In the genomic region with DNA sequence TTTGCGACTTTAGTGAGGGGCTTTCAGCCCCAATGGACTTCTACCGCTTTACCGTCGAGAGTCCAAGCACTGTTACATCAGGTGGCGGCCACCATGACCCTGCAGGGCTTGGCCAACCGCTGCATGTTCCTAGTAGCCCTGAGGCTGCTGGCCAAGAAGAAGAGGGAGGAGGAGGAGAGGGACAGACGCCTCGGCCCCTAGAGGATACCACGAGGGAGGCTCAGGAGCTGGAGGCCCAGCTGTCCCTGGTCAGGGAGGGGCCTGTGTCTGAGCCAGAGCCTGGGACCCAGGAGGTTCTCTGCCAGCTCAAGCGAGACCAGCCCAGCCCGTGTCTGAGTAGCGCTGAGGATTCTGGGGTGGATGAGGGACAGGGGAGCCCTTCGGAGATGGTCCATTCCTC, we compare ENCODE assay signal across 1 cellular context.
TF ChIP-seq lines count a peak whose summit lies in the region.

No MANE protein-coding gene starts in this region.

TF ChIP-seq in GM23338, 12 proteins besides CTCF, POLR2A, EP300 and RAD21 (continued from another document):
- TF ChIP-seq, protein P1, sequence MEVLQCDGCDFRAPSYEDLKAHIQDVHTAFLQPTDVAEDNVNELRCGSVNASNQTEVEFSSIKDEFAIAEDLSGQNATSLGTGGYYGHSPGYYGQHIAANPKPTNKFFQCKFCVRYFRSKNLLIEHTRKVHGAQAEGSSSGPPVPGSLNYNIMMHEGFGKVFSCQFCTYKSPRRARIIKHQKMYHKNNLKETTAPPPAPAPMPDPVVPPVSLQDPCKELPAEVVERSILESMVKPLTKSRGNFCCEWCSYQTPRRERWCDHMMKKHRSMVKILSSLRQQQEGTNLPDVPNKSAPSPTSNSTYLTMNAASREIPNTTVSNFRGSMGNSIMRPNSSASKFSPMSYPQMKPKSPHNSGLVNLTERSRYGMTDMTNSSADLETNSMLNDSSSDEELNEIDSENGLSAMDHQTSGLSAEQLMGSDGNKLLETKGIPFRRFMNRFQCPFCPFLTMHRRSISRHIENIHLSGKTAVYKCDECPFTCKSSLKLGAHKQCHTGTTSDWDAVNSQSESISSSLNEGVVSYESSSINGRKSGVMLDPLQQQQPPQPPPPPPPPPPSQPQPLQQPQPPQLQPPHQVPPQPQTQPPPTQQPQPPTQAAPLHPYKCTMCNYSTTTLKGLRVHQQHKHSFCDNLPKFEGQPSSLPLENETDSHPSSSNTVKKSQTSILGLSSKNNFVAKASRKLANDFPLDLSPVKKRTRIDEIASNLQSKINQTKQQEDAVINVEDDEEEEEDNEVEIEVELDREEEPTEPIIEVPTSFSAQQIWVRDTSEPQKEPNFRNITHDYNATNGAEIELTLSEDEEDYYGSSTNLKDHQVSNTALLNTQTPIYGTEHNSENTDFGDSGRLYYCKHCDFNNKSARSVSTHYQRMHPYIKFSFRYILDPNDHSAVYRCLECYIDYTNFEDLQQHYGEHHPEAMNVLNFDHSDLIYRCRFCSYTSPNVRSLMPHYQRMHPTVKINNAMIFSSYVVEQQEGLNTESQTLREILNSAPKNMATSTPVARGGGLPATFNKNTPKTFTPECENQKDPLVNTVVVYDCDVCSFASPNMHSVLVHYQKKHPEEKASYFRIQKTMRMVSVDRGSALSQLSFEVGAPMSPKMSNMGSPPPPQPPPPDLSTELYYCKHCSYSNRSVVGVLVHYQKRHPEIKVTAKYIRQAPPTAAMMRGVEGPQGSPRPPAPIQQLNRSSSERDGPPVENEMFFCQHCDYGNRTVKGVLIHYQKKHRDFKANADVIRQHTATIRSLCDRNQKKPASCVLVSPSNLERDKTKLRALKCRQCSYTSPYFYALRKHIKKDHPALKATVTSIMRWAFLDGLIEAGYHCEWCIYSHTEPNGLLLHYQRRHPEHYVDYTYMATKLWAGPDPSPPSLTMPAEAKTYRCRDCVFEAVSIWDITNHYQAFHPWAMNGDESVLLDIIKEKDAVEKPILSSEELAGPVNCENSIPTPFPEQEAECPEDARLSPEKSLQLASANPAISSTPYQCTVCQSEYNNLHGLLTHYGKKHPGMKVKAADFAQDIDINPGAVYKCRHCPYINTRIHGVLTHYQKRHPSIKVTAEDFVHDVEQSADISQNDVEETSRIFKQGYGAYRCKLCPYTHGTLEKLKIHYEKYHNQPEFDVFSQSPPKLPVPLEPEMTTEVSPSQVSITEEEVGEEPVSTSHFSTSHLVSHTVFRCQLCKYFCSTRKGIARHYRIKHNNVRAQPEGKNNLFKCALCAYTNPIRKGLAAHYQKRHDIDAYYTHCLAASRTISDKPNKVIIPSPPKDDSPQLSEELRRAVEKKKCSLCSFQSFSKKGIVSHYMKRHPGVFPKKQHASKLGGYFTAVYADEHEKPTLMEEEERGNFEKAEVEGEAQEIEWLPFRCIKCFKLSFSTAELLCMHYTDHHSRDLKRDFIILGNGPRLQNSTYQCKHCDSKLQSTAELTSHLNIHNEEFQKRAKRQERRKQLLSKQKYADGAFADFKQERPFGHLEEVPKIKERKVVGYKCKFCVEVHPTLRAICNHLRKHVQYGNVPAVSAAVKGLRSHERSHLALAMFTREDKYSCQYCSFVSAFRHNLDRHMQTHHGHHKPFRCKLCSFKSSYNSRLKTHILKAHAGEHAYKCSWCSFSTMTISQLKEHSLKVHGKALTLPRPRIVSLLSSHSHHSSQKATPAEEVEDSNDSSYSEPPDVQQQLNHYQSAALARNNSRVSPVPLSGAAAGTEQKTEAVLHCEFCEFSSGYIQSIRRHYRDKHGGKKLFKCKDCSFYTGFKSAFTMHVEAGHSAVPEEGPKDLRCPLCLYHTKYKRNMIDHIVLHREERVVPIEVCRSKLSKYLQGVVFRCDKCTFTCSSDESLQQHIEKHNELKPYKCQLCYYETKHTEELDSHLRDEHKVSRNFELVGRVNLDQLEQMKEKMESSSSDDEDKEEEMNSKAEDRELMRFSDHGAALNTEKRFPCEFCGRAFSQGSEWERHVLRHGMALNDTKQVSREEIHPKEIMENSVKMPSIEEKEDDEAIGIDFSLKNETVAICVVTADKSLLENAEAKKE (CRISPR knock-in tag; IDR thresholded peaks at IDR 0.05): no peak
- TF ChIP-seq JUNB (IDR thresholded peaks at IDR 0.05; ENCODE audit: unreplicated experiment): no peak
- TF ChIP-seq, protein P2, sequence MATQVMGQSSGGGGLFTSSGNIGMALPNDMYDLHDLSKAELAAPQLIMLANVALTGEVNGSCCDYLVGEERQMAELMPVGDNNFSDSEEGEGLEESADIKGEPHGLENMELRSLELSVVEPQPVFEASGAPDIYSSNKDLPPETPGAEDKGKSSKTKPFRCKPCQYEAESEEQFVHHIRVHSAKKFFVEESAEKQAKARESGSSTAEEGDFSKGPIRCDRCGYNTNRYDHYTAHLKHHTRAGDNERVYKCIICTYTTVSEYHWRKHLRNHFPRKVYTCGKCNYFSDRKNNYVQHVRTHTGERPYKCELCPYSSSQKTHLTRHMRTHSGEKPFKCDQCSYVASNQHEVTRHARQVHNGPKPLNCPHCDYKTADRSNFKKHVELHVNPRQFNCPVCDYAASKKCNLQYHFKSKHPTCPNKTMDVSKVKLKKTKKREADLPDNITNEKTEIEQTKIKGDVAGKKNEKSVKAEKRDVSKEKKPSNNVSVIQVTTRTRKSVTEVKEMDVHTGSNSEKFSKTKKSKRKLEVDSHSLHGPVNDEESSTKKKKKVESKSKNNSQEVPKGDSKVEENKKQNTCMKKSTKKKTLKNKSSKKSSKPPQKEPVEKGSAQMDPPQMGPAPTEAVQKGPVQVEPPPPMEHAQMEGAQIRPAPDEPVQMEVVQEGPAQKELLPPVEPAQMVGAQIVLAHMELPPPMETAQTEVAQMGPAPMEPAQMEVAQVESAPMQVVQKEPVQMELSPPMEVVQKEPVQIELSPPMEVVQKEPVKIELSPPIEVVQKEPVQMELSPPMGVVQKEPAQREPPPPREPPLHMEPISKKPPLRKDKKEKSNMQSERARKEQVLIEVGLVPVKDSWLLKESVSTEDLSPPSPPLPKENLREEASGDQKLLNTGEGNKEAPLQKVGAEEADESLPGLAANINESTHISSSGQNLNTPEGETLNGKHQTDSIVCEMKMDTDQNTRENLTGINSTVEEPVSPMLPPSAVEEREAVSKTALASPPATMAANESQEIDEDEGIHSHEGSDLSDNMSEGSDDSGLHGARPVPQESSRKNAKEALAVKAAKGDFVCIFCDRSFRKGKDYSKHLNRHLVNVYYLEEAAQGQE (IDR thresholded peaks at IDR 0.05; ENCODE audit: unreplicated experiment): no peak
- no peak for TF ChIP-seq EZH2phosphoT487 (IDR thresholded peaks at IDR 0.05; ENCODE audit: unreplicated experiment)
- no peak for TF ChIP-seq ZNF114 (CRISPR knock-in tag; IDR thresholded peaks at IDR 0.05)
- TF ChIP-seq, protein P3, sequence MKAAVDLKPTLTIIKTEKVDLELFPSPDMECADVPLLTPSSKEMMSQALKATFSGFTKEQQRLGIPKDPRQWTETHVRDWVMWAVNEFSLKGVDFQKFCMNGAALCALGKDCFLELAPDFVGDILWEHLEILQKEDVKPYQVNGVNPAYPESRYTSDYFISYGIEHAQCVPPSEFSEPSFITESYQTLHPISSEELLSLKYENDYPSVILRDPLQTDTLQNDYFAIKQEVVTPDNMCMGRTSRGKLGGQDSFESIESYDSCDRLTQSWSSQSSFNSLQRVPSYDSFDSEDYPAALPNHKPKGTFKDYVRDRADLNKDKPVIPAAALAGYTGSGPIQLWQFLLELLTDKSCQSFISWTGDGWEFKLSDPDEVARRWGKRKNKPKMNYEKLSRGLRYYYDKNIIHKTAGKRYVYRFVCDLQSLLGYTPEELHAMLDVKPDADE (IDR thresholded peaks at IDR 0.05): no peak
- no peak for TF ChIP-seq STAT1 (IDR thresholded peaks at IDR 0.05; ENCODE audit: unreplicated experiment)
